8 cellular contexts compared by ENCODE assay signal in genomic region chr2:171433763-171434670, GRCh38. TPM values are rescaled to one million over a fixed set of nuclear protein-coding genes. Genes with fewer than 3 reads are reported as not detected.
DNase-seq lines count a peak whose midpoint lies in the region; ATAC-seq and TF ChIP-seq lines count a peak whose summit lies in the region.

A gene with protein sequence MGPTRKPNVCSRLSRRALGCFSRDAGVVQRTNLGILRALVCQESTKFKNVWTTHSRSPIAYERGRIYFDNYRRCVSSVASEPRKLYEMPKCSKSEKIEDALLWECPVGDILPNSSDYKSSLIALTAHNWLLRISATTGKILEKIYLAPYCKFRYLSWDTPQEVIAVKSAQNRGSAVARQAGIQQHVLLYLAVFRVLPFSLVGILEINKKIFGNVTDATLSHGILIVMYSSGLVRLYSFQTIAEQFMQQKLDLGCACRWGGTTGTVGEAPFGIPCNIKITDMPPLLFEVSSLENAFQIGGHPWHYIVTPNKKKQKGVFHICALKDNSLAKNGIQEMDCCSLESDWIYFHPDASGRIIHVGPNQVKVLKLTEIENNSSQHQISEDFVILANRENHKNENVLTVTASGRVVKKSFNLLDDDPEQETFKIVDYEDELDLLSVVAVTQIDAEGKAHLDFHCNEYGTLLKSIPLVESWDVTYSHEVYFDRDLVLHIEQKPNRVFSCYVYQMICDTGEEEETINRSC (plus strand): TSS chr2:171434226. CDS start chr2:171434578, 352 bp downstream.
A gene with protein sequence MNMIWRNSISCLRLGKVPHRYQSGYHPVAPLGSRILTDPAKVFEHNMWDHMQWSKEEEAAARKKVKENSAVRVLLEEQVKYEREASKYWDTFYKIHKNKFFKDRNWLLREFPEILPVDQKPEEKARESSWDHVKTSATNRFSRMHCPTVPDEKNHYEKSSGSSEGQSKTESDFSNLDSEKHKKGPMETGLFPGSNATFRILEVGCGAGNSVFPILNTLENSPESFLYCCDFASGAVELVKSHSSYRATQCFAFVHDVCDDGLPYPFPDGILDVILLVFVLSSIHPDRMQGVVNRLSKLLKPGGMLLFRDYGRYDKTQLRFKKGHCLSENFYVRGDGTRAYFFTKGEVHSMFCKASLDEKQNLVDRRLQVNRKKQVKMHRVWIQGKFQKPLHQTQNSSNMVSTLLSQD (minus strand): TSS chr2:171433990. CDS start chr2:171392185, 41,805 bp downstream.

- POLR2A ChIA-PET in BJ (lab: Charles Lee): no interaction called here

- H3K36me3 ChIP-seq in BJ (ENCODE audit: control insufficient read depth, insufficient read depth, low read length): no peaks in the 10 kb centered on the region

- peak; percentile 34; the same call in 1 of the 2 replicates for TF ChIP-seq CTCF in BJ (IDR thresholded peaks at IDR 0.05; ENCODE audit: insufficient read depth, low read depth, low read length)

- no peaks in the 10 kb centered on the region for H3K27me3 ChIP-seq in BJ (ENCODE audit: control insufficient read depth, insufficient read depth, low read length)
- no peaks in the 10 kb centered on the region for H3K27me3 ChIP-seq in layer of hippocampus (ENCODE audit: control insufficient read depth, insufficient read depth, low read length)

- DNase-seq in BJ (ENCODE audit: low read depth) (peak; percentile 78), NCI-H524 (lab: John Stamatoyannopoulos, UW) (peak; percentile 97 to 98)
- peak; percentile 92 to 94 for DNase-seq in activated CD4-positive, alpha-beta T cell treated with anti-CD3 and anti-CD28 coated beads for 4 hours
- peak; percentile 87 to 88 for DNase-seq in stimulated activated CD4-positive, alpha-beta T cell treated with anti-CD3 and anti-CD28 coated beads, Interleukin-1b, Interleukin-23, amount 100 ng/mL, for 4 hours (ENCODE audit: low read depth in 2 of 2)

- peak within 1 kb of the TSS; percentile 58 for H3K4me3 ChIP-seq in BJ (ENCODE audit: low read depth, low read length)

- CTCF ChIA-PET in BJ (lab: Yijun Ruan, JAX): interaction anchor here (0.7 to 1.4 kb wide), 4 partner anchors 18 to 460 kb away, joined by 3 to 5 read pairs (median 4); no protein-coding TSS in a partner anchor

- ATAC-seq in HG03439 (IDR thresholded peaks at IDR 0.05; ENCODE audit: unreplicated experiment): peak; percentile 90

- H3K27ac ChIP-seq in cingulate gyrus (ENCODE audit: low read depth, low read length) (peak within 1 kb of the TSS; percentile 88), layer of hippocampus (ENCODE audit: low read depth, low read length) (peak within 1 kb of the TSS; percentile 94)

- peak; percentile 80 for TF ChIP-seq POLR2A in GM19193 (IDR thresholded peaks at IDR 0.05; ENCODE audit: extremely low read depth, insufficient read depth, insufficient read length)

RNA-seq across cellular contexts. Expression of the first gene that starts in this region (rescaled TPM):
- polyA plus RNA-seq in BJ (2011; rRNA removed): 7.5 and 14.7 TPM in 2 replicates
- 9.3 and 10.3 TPM in 2 replicates for polyA minus RNA-seq in BJ (2011; rRNA and poly(A)+ RNA removed)

RNA-seq across cellular contexts. Expression of the second gene that starts in this region (rescaled TPM):
- 5.4 and 16.2 TPM in 2 replicates for polyA plus RNA-seq in BJ (2011; rRNA removed)
- 7.4 and 7.7 TPM in 2 replicates for polyA minus RNA-seq in BJ (2011; rRNA and poly(A)+ RNA removed)

Comparison
In these comparisons a context has a peak if more than half of its experiments do, and no peak if none do; other contexts are left out.
1. Peak in every context shown above with its lines: DNase-seq, ATAC-seq, H3K4me3 ChIP-seq and H3K27ac ChIP-seq.